Comparison of ENCODE assay signal across 7 cellular contexts in genomic region chr9:66736686-66737085, GRCh38.
DNase-seq lines count a peak whose midpoint lies in the region; ATAC-seq and TF ChIP-seq lines count a peak whose summit lies in the region.
"Not testable (repeated sequence)": the region's sequence is repeated elsewhere in the genome, so short reads cannot be mapped to it uniquely, and the experiment has no call there.

No MANE protein-coding gene starts in this region.

- H3K9me3 Mint-ChIP-seq in CD14-positive monocyte; activated CD4-positive, alpha-beta T cell treated with anti-CD3 and anti-CD28 coated beads, Interleukin-2, amount 10 ng/mL, durations not matched to agents 24 days and 14 days; chondrocyte (ENCODE audit: low read depth): not testable (repeated sequence)

- H3K9me3 ChIP-seq in psoas muscle: not testable (repeated sequence)

- intact Hi-C loops in CD14-positive monocyte (cut with micrococcal nuclease); activated CD4-positive, alpha-beta T cell treated with anti-CD3 and anti-CD28 coated beads, Interleukin-2, amount 10 ng/mL, durations not matched to agents 24 days and 14 days (cut with micrococcal nuclease); left cardiac atrium (cut with DNase I); psoas muscle (cut with DNase I): not testable (repeated sequence)

- not testable (repeated sequence) for H3K27ac Mint-ChIP-seq in CD14-positive monocyte; activated CD4-positive, alpha-beta T cell treated with anti-CD3 and anti-CD28 coated beads, Interleukin-2, amount 10 ng/mL, durations not matched to agents 24 days and 14 days; chondrocyte (ENCODE audit: unreplicated experiment)

- H3K27me3 Mint-ChIP-seq in CD14-positive monocyte (ENCODE audit: low read depth in 3 of 3); activated CD4-positive, alpha-beta T cell treated with anti-CD3 and anti-CD28 coated beads, Interleukin-2, amount 10 ng/mL, durations not matched to agents 24 days and 14 days; chondrocyte (ENCODE audit: low read depth): not testable (repeated sequence)

- not testable (repeated sequence) for H3K4me3 ChIP-seq in psoas muscle

- not testable (repeated sequence) for H3K27ac ChIP-seq in psoas muscle

- not testable (repeated sequence) for TF ChIP-seq CTCF in CD14-positive monocyte (IDR thresholded peaks at IDR 0.05); chondrocyte (IDR thresholded peaks at IDR 0.05); psoas muscle (IDR thresholded peaks at IDR 0.05)

- not testable (repeated sequence) for H3K27me3 ChIP-seq in psoas muscle (ENCODE audit: insufficient read depth in 3 of 3, low read length in 2 of 3)

- not testable (repeated sequence) for H3K36me3 Mint-ChIP-seq in CD14-positive monocyte; activated CD4-positive, alpha-beta T cell treated with anti-CD3 and anti-CD28 coated beads, Interleukin-2, amount 10 ng/mL, durations not matched to agents 24 days and 14 days (ENCODE audit: low read depth); chondrocyte (ENCODE audit: low read depth)

- peak; percentile 21 for DNase-seq in CD14-positive monocyte (ENCODE audit: low spot score)
- DNase-seq in activated CD4-positive, alpha-beta T cell treated with anti-CD3 and anti-CD28 coated beads, Interleukin-2, amount 10 ng/mL, durations not matched to agents 24 days and 14 days: peak; percentile 25
- DNase-seq in activated effector memory CD4-positive, alpha-beta T cell treated with anti-CD3 and anti-CD28 coated beads, Interleukin-2, amount 50 U/mL, for 16 hours: peak; percentile 52
- DNase-seq in chondrocyte (ENCODE audit: low spot score): peak; percentile 22
- peak; percentile 9 for DNase-seq in left cardiac atrium
- peak; percentile 60 for DNase-seq in mesenteric fat pad (ENCODE audit: low spot score)
- DNase-seq in psoas muscle: peak; percentile 1

- H3K4me1 Mint-ChIP-seq in CD14-positive monocyte; activated CD4-positive, alpha-beta T cell treated with anti-CD3 and anti-CD28 coated beads, Interleukin-2, amount 10 ng/mL, durations not matched to agents 24 days and 14 days; chondrocyte (ENCODE audit: low read depth): not testable (repeated sequence)

- not testable (repeated sequence) for ATAC-seq in left cardiac atrium, psoas muscle

- H3K4me1 ChIP-seq in psoas muscle: not testable (repeated sequence)

- not testable (repeated sequence) for H3K36me3 ChIP-seq in psoas muscle (ENCODE audit: insufficient read depth in 1 of 2, low read depth in 1 of 2)

- not testable (repeated sequence) for H3K4me3 Mint-ChIP-seq in CD14-positive monocyte; activated CD4-positive, alpha-beta T cell treated with anti-CD3 and anti-CD28 coated beads, Interleukin-2, amount 10 ng/mL, durations not matched to agents 24 days and 14 days; chondrocyte (ENCODE audit: unreplicated experiment)

Comparison
In these comparisons a context has a peak if more than half of its experiments do, and no peak if none do; other contexts are left out.
1. DNase-seq: peak in every context shown above with its lines; median percentile 60 in mesenteric fat pad; 52 in activated effector memory CD4-positive, alpha-beta T cell treated with anti-CD3 and anti-CD28 coated beads, Interleukin-2, amount 50 U/mL, for 16 hours; 25 in activated CD4-positive, alpha-beta T cell treated with anti-CD3 and anti-CD28 coated beads, Interleukin-2, amount 10 ng/mL, durations not matched to agents 24 days and 14 days; 22 in chondrocyte; 21 in CD14-positive monocyte; 9 in left cardiac atrium; 1 in psoas muscle.